In the genomic region with DNA sequence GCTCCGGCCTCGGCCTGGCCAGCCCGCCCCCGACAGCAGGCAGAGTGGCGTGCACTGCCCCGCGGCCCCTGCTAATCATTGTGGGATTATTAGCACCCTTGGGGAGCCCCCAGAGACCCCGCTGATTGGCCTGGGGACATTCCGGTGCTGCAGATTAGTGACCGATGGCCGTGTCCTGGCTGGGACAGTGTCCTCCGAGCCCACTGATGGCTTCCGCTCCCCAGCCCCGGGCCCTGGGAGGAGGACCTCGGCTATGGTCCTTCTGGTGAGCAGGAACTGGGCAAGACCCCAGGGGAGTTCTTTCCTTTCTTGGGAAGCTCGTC, we compare ENCODE assay signal across 4 cellular contexts. TPM values are rescaled to one million over a fixed set of nuclear protein-coding genes. Genes with fewer than 3 reads are reported as not detected.
"Had no signal": no experiment of that assay in that cellular context is flagged by ENCODE, and none has a peak within 500 bp of the region (broad histone marks: within the 10 kb centered on the region; RNA-seq: fewer than 3 reads in every experiment).

No MANE protein-coding gene starts in this region.

RNA-seq across cellular contexts. Expression of gene CLEC18B, which starts 0.2 kb away (rescaled TPM):
- total RNA-seq: GM23338, H1 had no signal
- polyA plus RNA-seq: IgD-negative memory B cell had no signal

RNA-seq across cellular contexts. Expression of gene NPIPB15, which starts 45.4 kb away (rescaled TPM):
- total RNA-seq: HT-29 had no signal
